In the genomic region with DNA sequence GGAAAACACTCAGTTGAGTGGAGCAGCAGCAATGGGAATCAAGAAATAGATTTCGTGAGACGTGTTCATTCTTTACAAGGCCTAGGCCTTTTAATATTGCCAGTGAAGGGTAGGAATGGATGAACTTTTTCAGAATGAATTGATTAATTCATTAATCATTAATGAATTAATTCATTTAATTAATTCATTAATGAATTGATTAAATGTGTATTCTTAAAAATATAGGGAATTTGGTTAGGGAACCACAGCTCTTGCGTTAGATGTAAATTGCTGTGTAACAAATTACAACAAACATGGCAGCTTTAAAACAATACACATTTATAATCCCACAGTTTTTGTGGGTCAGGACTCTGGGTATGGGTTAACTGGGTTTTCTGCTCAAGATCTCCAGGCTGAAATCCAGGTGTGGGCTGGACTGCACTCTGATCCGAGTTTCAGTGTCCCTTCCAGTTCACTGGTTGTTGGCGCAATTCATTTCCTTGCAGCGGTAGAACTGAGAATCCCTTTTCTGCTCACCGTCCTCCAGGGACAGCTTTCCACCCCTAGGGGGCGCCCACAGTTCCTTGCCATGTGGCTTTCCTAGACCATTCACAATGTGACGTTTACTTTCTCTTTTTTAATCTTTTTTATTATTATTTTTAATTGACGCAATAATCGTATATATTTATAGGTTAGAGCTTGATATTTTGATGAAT, we compare ENCODE assay signal across 8 cellular contexts. TPM values are rescaled to one million over a fixed set of nuclear protein-coding genes. Genes with fewer than 3 reads are reported as not detected.
A peak's percentile ranks its signal among the peaks of the same experiment; 100 is the strongest.
DNase-seq lines count a peak whose midpoint lies in the region; ATAC-seq and TF ChIP-seq lines count a peak whose summit lies in the region.

No MANE protein-coding gene starts in this region.

- H3K36me3 Mint-ChIP-seq in naive thymus-derived CD8-positive, alpha-beta T cell: peaks cover 0 to 2% (median 0%) of the 10 kb centered on the region in 3 donors

- H3K4me3 Mint-ChIP-seq in naive thymus-derived CD8-positive, alpha-beta T cell: no peak overlapping the region

- peak; percentile 82 for TF ChIP-seq CTCF in epithelial cell of esophagus (IDR thresholded peaks at IDR 0.05; ENCODE audit: insufficient read depth, low read depth, low read length, missing control alignments)

- no peak overlapping the region for H3K4me3 ChIP-seq in epithelial cell of esophagus (ENCODE audit: low read length)

- H3K4me1 Mint-ChIP-seq in naive thymus-derived CD8-positive, alpha-beta T cell: peaks cover 0 to 4% (median 2%) of the 10 kb centered on the region in 4 donors

- no peak overlapping the region for H3K27ac Mint-ChIP-seq in naive thymus-derived CD8-positive, alpha-beta T cell

- DNase-seq in AG08395 (ENCODE audit: low spot score) (peak; percentile 66), NCI-H526 treated with DMSO at 0.1 percent for 48 hours (lab: John Stamatoyannopoulos, UW) (peak; percentile 6), epithelial cell of esophagus (ENCODE audit: low read depth) (peak; percentile 68)
- DNase-seq in activated CD8-positive, alpha-beta memory T cell treated with anti-CD3 and anti-CD28 coated beads for 1 hour (ENCODE audit: extremely low read depth in 1 of 2, low read depth in 1 of 2): peak; percentile 15 to 59
- DNase-seq in naive thymus-derived CD8-positive, alpha-beta T cell: peak; percentile 22 to 83 (median 60)
- peak; percentile 11 to 53 (median 31) for DNase-seq in stimulated activated naive CD4-positive, alpha-beta T cell (lab: John Stamatoyannopoulos, UW)

- peaks cover 0 to 6% (median 1%) of the 10 kb centered on the region in 5 donors for H3K27me3 Mint-ChIP-seq in naive thymus-derived CD8-positive, alpha-beta T cell

- POLR2A ChIA-PET in naive thymus-derived CD8-positive, alpha-beta T cell (lab: Charles Lee): no interaction called here

- peak; percentile 81 for ATAC-seq in GM18502 (IDR thresholded peaks at IDR 0.05; ENCODE audit: poor library complexity, unreplicated experiment)
- ATAC-seq in HG02973 (IDR thresholded peaks at IDR 0.05; ENCODE audit: unreplicated experiment): peak; percentile 85
- ATAC-seq in naive thymus-derived CD8-positive, alpha-beta T cell: peak; percentile 64 to 77

- H3K9me3 Mint-ChIP-seq in naive thymus-derived CD8-positive, alpha-beta T cell: peaks cover 0 to 5% (median 0%) of the 10 kb centered on the region in 9 donors

RNA-seq across cellular contexts. Expression of a gene that starts 32.8 kb away (rescaled TPM):
- total RNA-seq in naive thymus-derived CD8-positive, alpha-beta T cell: not detected
- not detected for polyA plus RNA-seq in naive thymus-derived CD8-positive, alpha-beta T cell

Comparison
In these comparisons a context has a peak if more than half of its experiments do, and no peak if none do; other contexts are left out.
1. DNase-seq: peak in every context shown above with its lines; median percentile 68 in epithelial cell of esophagus; 66 in AG08395; 60 in naive thymus-derived CD8-positive, alpha-beta T cell; 37 in activated CD8-positive, alpha-beta memory T cell treated with anti-CD3 and anti-CD28 coated beads for 1 hour; 31 in stimulated activated naive CD4-positive, alpha-beta T cell; 6 in NCI-H526 treated with DMSO at 0.1 percent for 48 hours.